Comparison of ENCODE assay signal across 23 cellular contexts in genomic region chr12:47787596-47788319, GRCh38. TPM values are rescaled to one million over a fixed set of nuclear protein-coding genes. Genes with fewer than 3 reads are reported as not detected.
DNase-seq lines count a peak whose midpoint lies in the region; ATAC-seq and TF ChIP-seq lines count a peak whose summit lies in the region.
"Had no signal": no experiment of that assay in that cellular context is flagged by ENCODE, and none has a peak within 500 bp of the region (broad histone marks: within the 10 kb centered on the region; RNA-seq: fewer than 3 reads in every experiment).

No MANE protein-coding gene starts in this region.

- CTCF ChIA-PET in activated CD4-positive, alpha-beta T cell treated with anti-CD3 and anti-CD28 coated beads for 36 hours (lab: Charles Lee), result interaction anchor here (0.6 to 2.5 kb wide), 7 partner anchors 10 to 53 kb away, joined by 3 to 11 read pairs (median 4); no protein-coding TSS in a partner anchor

- peak overlapping the region; percentile 78 for H3K27ac Mint-ChIP-seq in activated CD4-positive, alpha-beta T cell treated with anti-CD3 and anti-CD28 coated beads for 36 hours
- H3K27ac Mint-ChIP-seq in CD14-positive monocyte (peak overlapping the region in 4 of 7 donors; percentile 9 to 67 (median 38)), memory B cell (peak overlapping the region; percentile 62)
- H3K27ac Mint-ChIP-seq in activated T-helper 1 cell treated with anti-CD3 and anti-CD28 coated beads, Interleukin-12 subunit alpha, Interleukin-12 subunit beta, Interleukin-2, Interleukin-4 antibody, amounts not matched to agents 30 ng/mL and 10 ng/mL and 1 ng/mL, durations not matched to agents 14 hours and 24 hours and 36 hours, result peak overlapping the region; percentile 43
- H3K27ac Mint-ChIP-seq: type B pancreatic cell had no signal

- intact Hi-C loops in activated CD4-positive, alpha-beta T cell treated with anti-CD3 and anti-CD28 coated beads for 36 hours (cut with DNase I, micrococcal nuclease), result no loop called here
- intact Hi-C loops in CD14-positive monocyte (cut with micrococcal nuclease), result loop anchor here (10.0 kb wide), 2 partner anchors 47 to 133 kb away; no protein-coding TSS in a partner anchor
- intact Hi-C loops in activated T-helper 1 cell treated with anti-CD3 and anti-CD28 coated beads, Interleukin-12 subunit alpha, Interleukin-12 subunit beta, Interleukin-2, Interleukin-4 antibody, amounts not matched to agents 30 ng/mL and 10 ng/mL and 1 ng/mL, durations not matched to agents 14 hours and 24 hours and 36 hours (cut with micrococcal nuclease), result no loop called here

- H3K36me3 Mint-ChIP-seq in activated CD4-positive, alpha-beta T cell treated with anti-CD3 and anti-CD28 coated beads for 36 hours (ENCODE audit: low read depth), result peaks cover 82% of the 10 kb centered on the region
- H3K36me3 Mint-ChIP-seq in CD14-positive monocyte (peaks cover 90 to 97% of the 10 kb centered on the region in 2 donors), memory B cell (peaks cover 41% of the 10 kb centered on the region)
- H3K36me3 Mint-ChIP-seq in activated T-helper 1 cell treated with anti-CD3 and anti-CD28 coated beads, Interleukin-12 subunit alpha, Interleukin-12 subunit beta, Interleukin-2, Interleukin-4 antibody, amounts not matched to agents 30 ng/mL and 10 ng/mL and 1 ng/mL, durations not matched to agents 14 hours and 24 hours and 36 hours (ENCODE audit: low read depth), result peaks cover 64% of the 10 kb centered on the region

- H3K4me1 Mint-ChIP-seq in activated CD4-positive, alpha-beta T cell treated with anti-CD3 and anti-CD28 coated beads for 36 hours, result peaks cover 29% of the 10 kb centered on the region
- H3K4me1 Mint-ChIP-seq in CD14-positive monocyte, result no peaks in the 10 kb centered on the region
- peaks cover 19% of the 10 kb centered on the region for H3K4me1 Mint-ChIP-seq in activated T-helper 1 cell treated with anti-CD3 and anti-CD28 coated beads, Interleukin-12 subunit alpha, Interleukin-12 subunit beta, Interleukin-2, Interleukin-4 antibody, amounts not matched to agents 30 ng/mL and 10 ng/mL and 1 ng/mL, durations not matched to agents 14 hours and 24 hours and 36 hours (ENCODE audit: low read depth)
- H3K4me1 Mint-ChIP-seq in memory B cell, result peaks cover 1% of the 10 kb centered on the region
- H3K4me1 Mint-ChIP-seq: immature natural killer cell, neural crest cell had no signal

- DNase-seq in activated CD4-positive, alpha-beta T cell treated with anti-CD3 and anti-CD28 coated beads for 36 hours, result no peak
- no peak for DNase-seq in activated CD4-positive, alpha-beta T cell treated with anti-CD3 and anti-CD28 coated beads, Interleukin-2, amount 50 U/mL, for 4 hours
- DNase-seq in CD14-positive monocyte (ENCODE audit: low spot score) (no peak), memory B cell (ENCODE audit: low spot score in 2 of 2) (no peak), NCI-H128 (lab: John Stamatoyannopoulos, UW; ENCODE audit: unreplicated experiment) (no peak)
- no peak for DNase-seq in activated T-helper 1 cell treated with anti-CD3 and anti-CD28 coated beads, Interleukin-12 subunit alpha, Interleukin-12 subunit beta, Interleukin-2, Interleukin-4 antibody, amounts not matched to agents 30 ng/mL and 10 ng/mL and 1 ng/mL, durations not matched to agents 14 hours and 24 hours and 36 hours (ENCODE audit: low spot score)
- DNase-seq in stimulated activated CD8-positive, alpha-beta memory T cell treated with anti-CD3 and anti-CD28 coated beads, Interleukin-4, amount 100 ng/mL, for 48 hours, result no peak
- no peak for DNase-seq in activated CD8-positive, alpha-beta memory T cell treated with anti-CD3 and anti-CD28 coated beads for 24 hours
- DNase-seq: activated CD4-positive, CD25-positive, alpha-beta regulatory T cell treated with anti-CD3 and anti-CD28 coated beads, Interleukin-2, amount 50 U/mL, for 72 hours; amniotic stem cell; central memory CD4-positive, alpha-beta T cell; HCEC 1CT; immature natural killer cell; Karpas-422; NCI-H1048; NCI-H2107; NCI-H524 treated with DMSO at 0.1 percent for 48 hours; psoas muscle; SIG-M5; spleen had no signal

- H3K9me3 Mint-ChIP-seq in activated CD4-positive, alpha-beta T cell treated with anti-CD3 and anti-CD28 coated beads for 36 hours (ENCODE audit: low read depth), result no peaks in the 10 kb centered on the region
- no peaks in the 10 kb centered on the region for H3K9me3 Mint-ChIP-seq in CD14-positive monocyte
- no peaks in the 10 kb centered on the region for H3K9me3 Mint-ChIP-seq in activated T-helper 1 cell treated with anti-CD3 and anti-CD28 coated beads, Interleukin-12 subunit alpha, Interleukin-12 subunit beta, Interleukin-2, Interleukin-4 antibody, amounts not matched to agents 30 ng/mL and 10 ng/mL and 1 ng/mL, durations not matched to agents 14 hours and 24 hours and 36 hours
- H3K9me3 Mint-ChIP-seq in memory B cell, result no peaks in the 10 kb centered on the region
- H3K9me3 Mint-ChIP-seq: immature natural killer cell, neural crest cell, type B pancreatic cell had no signal

- no peak overlapping the region for H3K4me3 Mint-ChIP-seq in activated CD4-positive, alpha-beta T cell treated with anti-CD3 and anti-CD28 coated beads for 36 hours
- H3K4me3 Mint-ChIP-seq in CD14-positive monocyte (no peak overlapping the region), memory B cell (no peak overlapping the region)
- H3K4me3 Mint-ChIP-seq in activated T-helper 1 cell treated with anti-CD3 and anti-CD28 coated beads, Interleukin-12 subunit alpha, Interleukin-12 subunit beta, Interleukin-2, Interleukin-4 antibody, amounts not matched to agents 30 ng/mL and 10 ng/mL and 1 ng/mL, durations not matched to agents 14 hours and 24 hours and 36 hours, result no peak overlapping the region
- H3K4me3 Mint-ChIP-seq: immature natural killer cell, neural crest cell, type B pancreatic cell had no signal

- no peaks in the 10 kb centered on the region for H3K27me3 Mint-ChIP-seq in activated CD4-positive, alpha-beta T cell treated with anti-CD3 and anti-CD28 coated beads for 36 hours
- H3K27me3 Mint-ChIP-seq in CD14-positive monocyte (ENCODE audit: low read depth in 3 of 3) (peaks cover 0 to 5% (median 0%) of the 10 kb centered on the region in 3 donors), memory B cell (no peaks in the 10 kb centered on the region)
- H3K27me3 Mint-ChIP-seq in activated T-helper 1 cell treated with anti-CD3 and anti-CD28 coated beads, Interleukin-12 subunit alpha, Interleukin-12 subunit beta, Interleukin-2, Interleukin-4 antibody, amounts not matched to agents 30 ng/mL and 10 ng/mL and 1 ng/mL, durations not matched to agents 14 hours and 24 hours and 36 hours (ENCODE audit: insufficient read depth), result no peaks in the 10 kb centered on the region
- H3K27me3 Mint-ChIP-seq: type B pancreatic cell had no signal

- no peak for TF ChIP-seq CTCF in CD14-positive monocyte (IDR thresholded peaks at IDR 0.05)

- ATAC-seq in activated CD4-positive, alpha-beta T cell treated with anti-CD3 and anti-CD28 coated beads for 36 hours, result no peak
- ATAC-seq in memory B cell (ENCODE audit: low read depth), result no peak
- ATAC-seq: heart left ventricle, psoas muscle had no signal

- POLR2A ChIA-PET in activated CD4-positive, alpha-beta T cell treated with anti-CD3 and anti-CD28 coated beads for 36 hours (lab: Charles Lee), result no interaction called here

RNA-seq across cellular contexts. Expression of gene SLC48A1, which starts 14.7 kb away (rescaled TPM):
- total RNA-seq in activated CD4-positive, alpha-beta T cell treated with anti-CD3 and anti-CD28 coated beads for 36 hours, result 1 to 10 TPM; 5.9 to 8.5 TPM
- polyA plus RNA-seq in CD14-positive monocyte, result 10 to 100 TPM; 15.8 to 19.6 TPM
- 12.7 TPM in 2 replicates for total RNA-seq in activated T-helper 1 cell treated with anti-CD3 and anti-CD28 coated beads, Interleukin-12 subunit alpha, Interleukin-12 subunit beta, Interleukin-2, Interleukin-4 antibody, amounts not matched to agents 30 ng/mL and 10 ng/mL and 1 ng/mL, durations not matched to agents 14 hours and 24 hours and 36 hours

RNA-seq across cellular contexts. Expression of gene RAPGEF3, which starts 29.1 kb away (rescaled TPM):
- under 1 TPM; 0.43 to 0.83 TPM for total RNA-seq in activated CD4-positive, alpha-beta T cell treated with anti-CD3 and anti-CD28 coated beads for 36 hours
- polyA plus RNA-seq in CD14-positive monocyte, result under 1 TPM; 0.08 to 0.60 TPM
- total RNA-seq in activated T-helper 1 cell treated with anti-CD3 and anti-CD28 coated beads, Interleukin-12 subunit alpha, Interleukin-12 subunit beta, Interleukin-2, Interleukin-4 antibody, amounts not matched to agents 30 ng/mL and 10 ng/mL and 1 ng/mL, durations not matched to agents 14 hours and 24 hours and 36 hours, result 4.7 and 6.5 TPM in 2 replicates

RNA-seq across cellular contexts. Expression of gene HDAC7, which starts 31.9 kb away (rescaled TPM):
- 100 to 1,000 TPM; 331 to 385 TPM for total RNA-seq in activated CD4-positive, alpha-beta T cell treated with anti-CD3 and anti-CD28 coated beads for 36 hours
- polyA plus RNA-seq in CD14-positive monocyte, result 1 to 10 TPM; 5.9 to 8.4 TPM
- total RNA-seq in activated T-helper 1 cell treated with anti-CD3 and anti-CD28 coated beads, Interleukin-12 subunit alpha, Interleukin-12 subunit beta, Interleukin-2, Interleukin-4 antibody, amounts not matched to agents 30 ng/mL and 10 ng/mL and 1 ng/mL, durations not matched to agents 14 hours and 24 hours and 36 hours, result 453 and 466 TPM in 2 replicates

Comparison
In these comparisons a context has a peak if more than half of its experiments do, and no peak if none do; other contexts are left out.
1. intact Hi-C loops: an anchor here in CD14-positive monocyte (10.0 kb wide); none called in activated CD4-positive, alpha-beta T cell treated with anti-CD3 and anti-CD28 coated beads for 36 hours and activated T-helper 1 cell treated with anti-CD3 and anti-CD28 coated beads, Interleukin-12 subunit alpha, Interleukin-12 subunit beta, Interleukin-2, Interleukin-4 antibody, amounts not matched to agents 30 ng/mL and 10 ng/mL and 1 ng/mL, durations not matched to agents 14 hours and 24 hours and 36 hours.